ENCODE assay signal across 8 cellular contexts in the genomic region with DNA sequence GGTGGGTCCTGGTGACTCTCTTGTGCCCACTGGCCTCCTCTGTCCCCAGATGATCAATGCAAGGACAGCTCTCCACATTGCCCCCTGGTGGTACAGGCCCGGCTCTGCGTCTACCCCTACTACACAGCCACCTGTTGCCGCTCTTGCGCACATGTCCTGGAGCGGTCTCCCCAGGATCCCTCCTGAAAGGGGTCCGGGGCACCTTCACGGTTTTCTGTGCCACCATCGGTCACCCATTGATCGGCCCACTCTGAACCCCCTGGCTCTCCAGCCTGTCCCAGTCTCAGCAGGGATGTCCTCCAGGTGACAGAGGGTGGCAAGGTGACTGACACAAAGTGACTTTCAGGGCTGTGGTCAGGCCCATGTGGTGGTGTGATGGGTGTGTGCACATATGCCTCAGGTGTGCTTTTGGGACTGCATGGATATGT. TPM values are rescaled to one million over a fixed set of nuclear protein-coding genes. Genes with fewer than 3 reads are reported as not detected.
DNase-seq lines count a peak whose midpoint lies in the region; ATAC-seq and TF ChIP-seq lines count a peak whose summit lies in the region.

No MANE protein-coding gene starts in this region.

- peaks cover 48% of the 10 kb centered on the region for H3K4me1 Mint-ChIP-seq in activated T-cell treated with anti-CD3 and anti-CD28 coated beads, Interleukin-2, amount 50 U/mL, for 72 hours (ENCODE audit: low read depth)

- intact Hi-C loops in tibial artery (cut with DNase I; ENCODE audit: low total_unique reads) = loop anchor here (2.0 to 10.0 kb wide), 3 partner anchors 19 to 415 kb away; a partner anchor contains a TSS

- peaks cover 0 to 4% of the 10 kb centered on the region in 2 donors for H3K36me3 Mint-ChIP-seq in activated T-cell treated with anti-CD3 and anti-CD28 coated beads, Interleukin-2, amount 50 U/mL, for 72 hours (ENCODE audit: insufficient read depth in 2 of 2)

- no peaks in the 10 kb centered on the region for H4K20me1 ChIP-seq in OCI-LY3 (ENCODE audit: insufficient read depth, low read length)
- no peaks in the 10 kb centered on the region for H4K20me1 ChIP-seq in neural cell (ENCODE audit: insufficient read depth)

- no peak for TF ChIP-seq EP300 in neural cell (conservative IDR thresholded peaks at IDR 0.05; ENCODE audit: poor library complexity, severe bottlenecking)

- peak; percentile 94 for TF ChIP-seq CTCF in HL-60 (IDR thresholded peaks at IDR 0.05; ENCODE audit: insufficient read depth, low read length)
- peak; percentile 97 for TF ChIP-seq CTCF in OCI-LY3 (IDR thresholded peaks at IDR 0.05; ENCODE audit: low read depth, low read length)
- peak; percentile 67 for TF ChIP-seq CTCF in neural cell (IDR thresholded peaks at IDR 0.05; ENCODE audit: poor library complexity, severe bottlenecking)
- TF ChIP-seq CTCF in tibial artery (IDR thresholded peaks at IDR 0.05) = peak; percentile 87 to 88

- peak overlapping the region; percentile 61 to 100 for H3K4me3 Mint-ChIP-seq in activated T-cell treated with anti-CD3 and anti-CD28 coated beads, Interleukin-2, amount 50 U/mL, for 72 hours

- no peaks in the 10 kb centered on the region for H3K9me2 ChIP-seq in neural cell (ENCODE audit: insufficient read depth, low read length)

- H3K9me3 ChIP-seq in OCI-LY3 (ENCODE audit: insufficient read depth, low read length) = no peaks in the 10 kb centered on the region
- H3K9me3 ChIP-seq in neural cell (ENCODE audit: low read length) = no peaks in the 10 kb centered on the region
- H3K9me3 ChIP-seq in tibial artery = no peaks in the 10 kb centered on the region

- peaks cover 33% of the 10 kb centered on the region for H3K79me2 ChIP-seq in OCI-LY3 (ENCODE audit: low read length)
- peaks cover 8% of the 10 kb centered on the region for H3K79me2 ChIP-seq in neural cell (replicated peaks; ENCODE audit: insufficient read depth, low read length)

- peaks cover 45% of the 10 kb centered on the region for H3K4me1 ChIP-seq in OCI-LY3 (ENCODE audit: low read length)
- peaks cover 12 to 72% (median 63%) of the 10 kb centered on the region in 4 donors for H3K4me1 ChIP-seq in tibial artery

- DNase-seq in C1 segment of cervical spinal cord (lab: John Stamatoyannopoulos, UW) (peak in 10 of 14 donors; percentile 10 to 58 (median 31)), HL-60 (ENCODE audit: low read depth in 1 of 2, low spot score in 1 of 2) (peak in 1 of 2 experiments; percentile 73), fibroblast of gingiva (ENCODE audit: low read depth) (peak; percentile 47), tibial artery (peak; percentile 79 to 89)
- peak; percentile 80 to 85 for DNase-seq in activated T-cell treated with anti-CD3 and anti-CD28 coated beads, Interleukin-2, amount 50 U/mL, for 72 hours

- peak; percentile 6 to 14 for ATAC-seq in activated T-cell treated with anti-CD3 and anti-CD28 coated beads, Interleukin-2, amount 50 U/mL, for 72 hours (replicated peaks in 1 of 2)
- no peak for ATAC-seq in HG03469 (IDR thresholded peaks at IDR 0.05; ENCODE audit: unreplicated experiment)

- no peaks in the 10 kb centered on the region for H3K27me3 Mint-ChIP-seq in activated T-cell treated with anti-CD3 and anti-CD28 coated beads, Interleukin-2, amount 50 U/mL, for 72 hours (ENCODE audit: low read depth)

- H3K27ac Mint-ChIP-seq in activated T-cell treated with anti-CD3 and anti-CD28 coated beads, Interleukin-2, amount 50 U/mL, for 72 hours = peak overlapping the region; percentile 52

- no peaks in the 10 kb centered on the region for H3K27me3 ChIP-seq in HL-60 (ENCODE audit: insufficient read depth, poor library complexity, severe bottlenecking)
- no peaks in the 10 kb centered on the region for H3K27me3 ChIP-seq in OCI-LY3 (ENCODE audit: low read depth, low read length)
- no peaks in the 10 kb centered on the region for H3K27me3 ChIP-seq in neural cell (ENCODE audit: insufficient read depth, low read depth, low read length)
- no peaks in the 10 kb centered on the region for H3K27me3 ChIP-seq in tibial artery

- H2AFZ ChIP-seq in OCI-LY3 (ENCODE audit: low read depth, low read length) (no peak overlapping the region), neural cell (ENCODE audit: low read depth, low read length) (no peak overlapping the region)

- no peaks in the 10 kb centered on the region for H3K9me3 Mint-ChIP-seq in activated T-cell treated with anti-CD3 and anti-CD28 coated beads, Interleukin-2, amount 50 U/mL, for 72 hours

- peaks cover 4% of the 10 kb centered on the region for H3F3A ChIP-seq in neural cell (ENCODE audit: insufficient read depth, low read length, poor library complexity, severe bottlenecking)

- H3K36me3 ChIP-seq in OCI-LY3 (replicated peaks; ENCODE audit: low read depth, low read length) (no peaks in the 10 kb centered on the region), neural cell (ENCODE audit: insufficient read depth, low read length) (no peaks in the 10 kb centered on the region), tibial artery (peaks cover 0 to 31% (median 31%) of the 10 kb centered on the region in 3 donors)

- H3K9ac ChIP-seq in OCI-LY3 (ENCODE audit: low read length) (peak overlapping the region; percentile 94; the same call in 1 of the 2 replicates), neural cell (ENCODE audit: low read length) (no peak overlapping the region)

- H3K27ac ChIP-seq in HL-60 (replicated peaks) (no peak overlapping the region), OCI-LY3 (ENCODE audit: low read length) (no peak overlapping the region), neural cell (ENCODE audit: low read length) (no peak overlapping the region), tibial artery (peak overlapping the region; percentile 99)

- no peak overlapping the region for H3K4me3 ChIP-seq in HL-60 (replicated peaks; ENCODE audit: insufficient read depth, low read length)
- no peak overlapping the region for H3K4me3 ChIP-seq in OCI-LY3 (ENCODE audit: low read length)
- no peak overlapping the region for H3K4me3 ChIP-seq in neural cell (ENCODE audit: low read length)
- peak overlapping the region; percentile 51 to 53 for H3K4me3 ChIP-seq in tibial artery

- H3K4me2 ChIP-seq in OCI-LY3 (ENCODE audit: low read length) (peak overlapping the region; percentile 96), neural cell (ENCODE audit: low read length) (no peak overlapping the region)

- TF ChIP-seq RAD21 in neural cell (conservative IDR thresholded peaks at IDR 0.05) = no peak

TF ChIP-seq in neural cell, 6 proteins besides CTCF, POLR2A, EP300 and RAD21:
- no peak for TF ChIP-seq EZH2 (IDR thresholded peaks at IDR 0.05; ENCODE audit: borderline replicate concordance, insufficient read depth, low read length, poor library complexity, severe bottlenecking)
- TF ChIP-seq SMC3 (conservative IDR thresholded peaks at IDR 0.05; ENCODE audit: poor library complexity) = peak; percentile 32

RNA-seq across cellular contexts. Expression of a gene that starts 10.8 kb away (rescaled TPM):
- total RNA-seq in activated T-cell treated with anti-CD3 and anti-CD28 coated beads, Interleukin-2, amount 50 U/mL, for 72 hours = 1 to 10 TPM in 1 of 2 donors, under 1 TPM in 1; 0.86 to 2.6 TPM
- polyA plus RNA-seq in neural cell = 0.56 TPM in 1 of 2 replicates, not detected in the other
- polyA minus RNA-seq in neural cell = not detected in 2 replicates

RNA-seq across cellular contexts. Expression of a gene that starts 19.4 kb away (rescaled TPM):
- total RNA-seq in activated T-cell treated with anti-CD3 and anti-CD28 coated beads, Interleukin-2, amount 50 U/mL, for 72 hours = 100 to 1,000 TPM; 373 to 495 TPM
- 151 and 171 TPM in 2 replicates for polyA plus RNA-seq in neural cell
- 246 and 252 TPM in 2 replicates for polyA minus RNA-seq in neural cell

RNA-seq across cellular contexts. Expression of a gene that starts 44.5 kb away (rescaled TPM):
- total RNA-seq in activated T-cell treated with anti-CD3 and anti-CD28 coated beads, Interleukin-2, amount 50 U/mL, for 72 hours = under 1 TPM in 1 of 2 donors, not detected in 1; 0.79 TPM
- polyA plus RNA-seq in neural cell = not detected in 2 replicates
- polyA minus RNA-seq in neural cell = not detected in 2 replicates

RNA-seq across cellular contexts. Expression of a gene that starts 52.1 kb away (rescaled TPM):
- total RNA-seq in activated T-cell treated with anti-CD3 and anti-CD28 coated beads, Interleukin-2, amount 50 U/mL, for 72 hours = 1 to 10 TPM; 1.3 to 1.5 TPM
- polyA plus RNA-seq in neural cell = 2.3 and 4.2 TPM in 2 replicates
- 0.58 and 0.73 TPM in 2 replicates for polyA minus RNA-seq in neural cell

Comparison
In these comparisons a context has a peak if more than half of its experiments do, and no peak if none do; other contexts are left out.
1. H3K27ac ChIP-seq: peak in tibial artery (2 of 2); none in HL-60 (single experiment), OCI-LY3 (single experiment) and neural cell (single experiment).
2. H3K4me3 ChIP-seq: peak in tibial artery (2 of 2); none in HL-60 (single experiment), OCI-LY3 (single experiment) and neural cell (single experiment).
3. Peak in every context shown above with its lines, with median percentiles within 50 percentile points of each other: CTCF ChIP-seq.